ENCODE assay signal across 8 cellular contexts in genomic region chr19:912181-913079, GRCh38. TPM values are rescaled to one million over a fixed set of nuclear protein-coding genes. Genes with fewer than 3 reads are reported as not detected.
DNase-seq lines count a peak whose midpoint lies in the region; ATAC-seq and TF ChIP-seq lines count a peak whose summit lies in the region.

No MANE protein-coding gene starts in this region.

- DNase-seq in astrocyte of the cerebellum (ENCODE audit: low read depth) (no peak), right lobe of liver (peak in 1 of 3 donors; percentile 63), thyroid gland (no peak), NCI-H2196 (lab: John Stamatoyannopoulos, UW; ENCODE audit: unreplicated experiment) (no peak), NK-92 (lab: John Stamatoyannopoulos, UW; ENCODE audit: unreplicated experiment) (no peak)

- ATAC-seq in right lobe of liver: peak in 2 of 4 donors; percentile 3 to 19
- no peak for ATAC-seq in HG03159 (IDR thresholded peaks at IDR 0.05; ENCODE audit: unreplicated experiment)

- in situ Hi-C loops in astrocyte of the cerebellum (cut with HindIII; ENCODE audit: low sequenced_read_pairs): no loop called here

- H3K9ac ChIP-seq in HUES64 (ENCODE audit: low read depth, low read length): 0 out of 2 replicates have a peak overlapping the region, but pooled peaks have one; percentile 47

- H3K27me3 ChIP-seq in HUES64 (ENCODE audit: insufficient read depth, low read length): peaks cover 10% of the 10 kb centered on the region
- H3K27me3 ChIP-seq in right lobe of liver: peaks cover 2 to 8% of the 10 kb centered on the region in 2 donors
- H3K27me3 ChIP-seq in thyroid gland: peaks cover 1% of the 10 kb centered on the region

- intact Hi-C loops in right lobe of liver (cut with DNase I) (no loop called here), thyroid gland (cut with DNase I) (no loop called here)

- H3K27ac ChIP-seq in C4-2B (peak overlapping the region; percentile 78), HUES64 (ENCODE audit: low read depth, low read length) (peak overlapping the region; percentile 41; the same call in 1 of the 2 replicates), right lobe of liver (peak overlapping the region in 2 of 3 donors; percentile 47 to 78), thyroid gland (peak overlapping the region in 2 of 3 donors; percentile 44 to 77)

- H3K4me3 ChIP-seq in HUES64 (ENCODE audit: low read length) (peak overlapping the region; percentile 79), astrocyte of the cerebellum (ENCODE audit: low read depth, low read length) (peak overlapping the region; percentile 78), right lobe of liver (peak overlapping the region; percentile 64 to 74 (median 72)), thyroid gland (replicated peaks in 1 of 3) (peak overlapping the region in 2 of 3 donors; percentile 69 to 73)

- TF ChIP-seq POLR2A in right lobe of liver (IDR thresholded peaks at IDR 0.05) (no peak), thyroid gland (IDR thresholded peaks at IDR 0.05) (no peak)

- no peaks in the 10 kb centered on the region for H3K9me3 ChIP-seq in HUES64 (ENCODE audit: insufficient read depth, low read depth, low read length)
- H3K9me3 ChIP-seq in right lobe of liver: no peaks in the 10 kb centered on the region
- no peaks in the 10 kb centered on the region for H3K9me3 ChIP-seq in thyroid gland

- TF ChIP-seq CTCF in C4-2B (conservative IDR thresholded peaks at IDR 0.05) (no peak), astrocyte of the cerebellum (IDR thresholded peaks at IDR 0.05; ENCODE audit: low read depth, low read length, missing control alignments) (no peak), right lobe of liver (IDR thresholded peaks at IDR 0.05) (no peak), thyroid gland (IDR thresholded peaks at IDR 0.05) (no peak)

- 14% methylated on average over 49 of the region's 69 CpGs for WGBS in HUES64
- WGBS in right lobe of liver (ENCODE audit: insufficient coverage, low coverage, low lambda C conversion rate, missing lambda C conversion rate): 5% methylated on average over 49 of the region's 69 CpGs
- WGBS in thyroid gland, 2 donors: 1 to 2% methylated on average over 17 to 28 of the region's 69 CpGs

- 0 out of 2 replicates have a peak, but pooled peaks cover 4% of the 10 kb centered on the region for H3K4me1 ChIP-seq in HUES64 (ENCODE audit: insufficient read depth, low read length)
- H3K4me1 ChIP-seq in right lobe of liver: peaks cover 0 to 7% (median 0%) of the 10 kb centered on the region in 4 donors
- peaks cover 14 to 22% of the 10 kb centered on the region in 2 donors for H3K4me1 ChIP-seq in thyroid gland

- H3K36me3 ChIP-seq in HUES64 (ENCODE audit: insufficient read depth, low read length) (no peaks in the 10 kb centered on the region), right lobe of liver (no peaks in the 10 kb centered on the region), thyroid gland (no peaks in the 10 kb centered on the region)

RNA-seq across cellular contexts. Expression of gene R3HDM4, which starts 0.6 kb away (rescaled TPM):
- polyA plus RNA-seq in HUES64 (2013, experiment 1 of 2): 44.1 TPM
- 48.1 TPM for polyA plus RNA-seq in HUES64 (2013, experiment 2 of 2)
- 10 to 100 TPM; 14.5 to 28.2 (median 20.5) TPM for total RNA-seq in right lobe of liver
- 10 to 100 TPM; 29.2 to 45.8 (median 34.9) TPM for total RNA-seq in thyroid gland

RNA-seq across cellular contexts. Expression of gene KISS1R, which starts 4.7 kb away (rescaled TPM):
- 0.75 TPM for polyA plus RNA-seq in HUES64 (2013, experiment 1 of 2)
- 1.3 TPM for polyA plus RNA-seq in HUES64 (2013, experiment 2 of 2)
- total RNA-seq in right lobe of liver: under 1 TPM in 1 of 6 experiments, not detected in 5; 0.47 TPM
- total RNA-seq in thyroid gland: not detected

RNA-seq across cellular contexts. Expression of gene ARID3A, which starts 13.4 kb away (rescaled TPM):
- polyA plus RNA-seq in HUES64 (2013, experiment 1 of 2): 44.2 TPM
- 51.5 TPM for polyA plus RNA-seq in HUES64 (2013, experiment 2 of 2)
- 1 to 10 TPM in 5 of 6 experiments, under 1 TPM in 1; 0.74 to 5.3 (median 1.9) TPM for total RNA-seq in right lobe of liver
- 1 to 10 TPM; 2.6 to 7.7 (median 3.9) TPM for total RNA-seq in thyroid gland

RNA-seq across cellular contexts. Expression of gene RNU6-9, which starts 19.1 kb away (rescaled TPM):
- polyA plus RNA-seq in HUES64 (2013, experiment 1 of 2): under 0.01 TPM
- under 0.01 TPM for polyA plus RNA-seq in HUES64 (2013, experiment 2 of 2)
- total RNA-seq in right lobe of liver (not detected), thyroid gland (not detected)

RNA-seq across cellular contexts. Expression of gene MED16, which starts 19.4 kb away (rescaled TPM):
- 53.6 TPM for polyA plus RNA-seq in HUES64 (2013, experiment 1 of 2)
- 56.6 TPM for polyA plus RNA-seq in HUES64 (2013, experiment 2 of 2)
- total RNA-seq in right lobe of liver (10 to 100 TPM; 32.0 to 35.7 (median 33.3) TPM), thyroid gland (10 to 100 TPM; 33.2 to 66.5 (median 54.3) TPM)
